Comparison of ENCODE assay signal across 10 cellular contexts in genomic region chr13:106151056-106151699, GRCh38.
DNase-seq lines count a peak whose midpoint lies in the region; ATAC-seq, FAIRE-seq and TF ChIP-seq lines count a peak whose summit lies in the region.
"Had no signal": no experiment of that assay in that cellular context is flagged by ENCODE, and none has a peak within 500 bp of the region (broad histone marks: within the 10 kb centered on the region; RNA-seq: fewer than 3 reads in every experiment).

No MANE protein-coding gene starts in this region.

- no peaks in the 10 kb centered on the region for H4K20me1 ChIP-seq in PC-3 (ENCODE audit: low read length)

- H3K79me2 ChIP-seq in PC-3 (ENCODE audit: low read length) = no peaks in the 10 kb centered on the region
- no peaks in the 10 kb centered on the region for H3K79me2 ChIP-seq in trophoblast cell (ENCODE audit: control insufficient read depth, insufficient read depth, low read length, poor library complexity)

- H3K27ac ChIP-seq in PC-3 (ENCODE audit: low read length) (peak overlapping the region; percentile 95), esophagus (ENCODE audit: low read depth in 2 of 2, low read length in 1 of 2) (peak overlapping the region; percentile 10 to 50), trophoblast cell (ENCODE audit: low read depth, low read length) (peak overlapping the region; percentile 68)
- H3K27ac ChIP-seq: tibial artery had no signal

- H2AK5ac ChIP-seq in trophoblast cell (ENCODE audit: low read length) = no peak overlapping the region

- H3K4me1 ChIP-seq in PC-3 (ENCODE audit: insufficient read depth, low read length) = peaks cover 47% of the 10 kb centered on the region
- peaks cover 0 to 10% of the 10 kb centered on the region in 2 donors for H3K4me1 ChIP-seq in esophagus (ENCODE audit: control insufficient read depth in 2 of 2, insufficient read depth in 2 of 2, low read length in 1 of 2)
- H3K4me1 ChIP-seq in trophoblast cell (ENCODE audit: control insufficient read depth in 1 of 2, insufficient read depth in 2 of 2, low read length in 2 of 2) = peaks cover 8 to 11% of the 10 kb centered on the region in 2 experiments
- H3K4me1 ChIP-seq: tibial artery had no signal

- H3K4me3 ChIP-seq in PC-3 (ENCODE audit: low read length) = peak overlapping the region; percentile 25; the same call in 1 of the 2 replicates
- H3K4me3 ChIP-seq in esophagus (ENCODE audit: low read depth in 1 of 2, low read length in 2 of 2) = no peak overlapping the region
- no peak overlapping the region for H3K4me3 ChIP-seq in trophoblast cell (ENCODE audit: low read depth, low read length)
- H3K4me3 ChIP-seq: tibial artery had no signal

- H3K4me2 ChIP-seq in PC-3 (ENCODE audit: low read length) (peak overlapping the region; percentile 62), trophoblast cell (ENCODE audit: low read length) (no peak overlapping the region)

- H2BK5ac ChIP-seq in trophoblast cell (ENCODE audit: low read depth, low read length, poor library complexity) = no peak overlapping the region

- no peak overlapping the region for H3K14ac ChIP-seq in trophoblast cell (ENCODE audit: low read length)

- peaks cover 28% of the 10 kb centered on the region for H3K4me1 Mint-ChIP-seq in Calu3 (ENCODE audit: low read depth, unreplicated experiment)
- H3K4me1 Mint-ChIP-seq in activated T-cell treated with anti-CD3 and anti-CD28 coated beads, Interleukin-2, amount 50 U/mL, for 4 hours (ENCODE audit: low read depth) = no peaks in the 10 kb centered on the region

- 31 to 50% methylated on average over 3 of the region's 3 CpGs for WGBS in esophagus, 2 donors
- WGBS in trophoblast cell (ENCODE audit: extremely low coverage, insufficient coverage, insufficient read length) = no CpG with 5 or more reads among the region's 3 CpGs

- H2AFZ ChIP-seq in PC-3 (ENCODE audit: low read length) (no peak overlapping the region), trophoblast cell (ENCODE audit: insufficient read depth, low read length, poor library complexity) (no peak overlapping the region)

- H3K27me3 ChIP-seq in PC-3 (ENCODE audit: low read length) = no peaks in the 10 kb centered on the region
- H3K27me3 ChIP-seq in esophagus (ENCODE audit: control insufficient read depth in 1 of 2, insufficient read depth in 2 of 2, low read length in 2 of 2) = no peaks in the 10 kb centered on the region
- H3K27me3 ChIP-seq in trophoblast cell (ENCODE audit: insufficient read depth, low read length) = no peaks in the 10 kb centered on the region
- H3K27me3 ChIP-seq: tibial artery had no signal

- H3K36me3 ChIP-seq in PC-3 (ENCODE audit: low read depth, low read length) = no peaks in the 10 kb centered on the region
- no peaks in the 10 kb centered on the region for H3K36me3 ChIP-seq in esophagus (ENCODE audit: control insufficient read depth in 2 of 2, insufficient read depth in 2 of 2, low read length in 1 of 2)
- H3K36me3 ChIP-seq in trophoblast cell (ENCODE audit: control insufficient read depth in 1 of 2, insufficient read depth in 2 of 2, low read length in 2 of 2) = no peaks in the 10 kb centered on the region
- H3K36me3 ChIP-seq: tibial artery had no signal

- H3K79me1 ChIP-seq in trophoblast cell (ENCODE audit: low read length) = peaks cover 7% of the 10 kb centered on the region

- H3K4ac ChIP-seq in trophoblast cell (ENCODE audit: low read depth, low read length) = no peak overlapping the region

- TF ChIP-seq CTCF in Calu3 (IDR thresholded peaks at IDR 0.05; ENCODE audit: unreplicated experiment) (no peak), PC-3 (conservative IDR thresholded peaks at IDR 0.05; ENCODE audit: low read depth, low read length) (no peak)

- H3K9me2 ChIP-seq in PC-3 (replicated peaks; ENCODE audit: low read length) = no peaks in the 10 kb centered on the region

- no peaks in the 10 kb centered on the region for H3K27me3 Mint-ChIP-seq in Calu3 (ENCODE audit: unreplicated experiment)
- no peaks in the 10 kb centered on the region for H3K27me3 Mint-ChIP-seq in activated T-cell treated with anti-CD3 and anti-CD28 coated beads, Interleukin-2, amount 50 U/mL, for 4 hours (ENCODE audit: low read depth)

- H3F3A ChIP-seq in PC-3 (ENCODE audit: low read length, unreplicated experiment) = peaks cover 4% of the 10 kb centered on the region

- H2BK120ac ChIP-seq in trophoblast cell (ENCODE audit: insufficient read depth, low read length, poor library complexity) = no peak overlapping the region

- peak; percentile 2 for DNase-seq in Calu3
- DNase-seq in PC-3 = peak; percentile 93
- peak; percentile 76 to 85 for DNase-seq in trophoblast cell
- no peak for DNase-seq in NCI-H1930 (lab: John Stamatoyannopoulos, UW)
- DNase-seq in activated T-cell treated with anti-CD3 and anti-CD28 coated beads, Interleukin-2, amount 50 U/mL, for 4 hours = no peak
- DNase-seq in frontal cortex (ENCODE audit: low spot score in 2 of 2) = no peak
- DNase-seq: DMS153, tibial artery had no signal

- H4K8ac ChIP-seq in trophoblast cell (ENCODE audit: low read depth, low read length) = no peak overlapping the region

- H3K36me3 Mint-ChIP-seq in Calu3 (ENCODE audit: insufficient read depth, unreplicated experiment) = no peaks in the 10 kb centered on the region
- no peaks in the 10 kb centered on the region for H3K36me3 Mint-ChIP-seq in activated T-cell treated with anti-CD3 and anti-CD28 coated beads, Interleukin-2, amount 50 U/mL, for 4 hours (ENCODE audit: insufficient read depth)

- peak overlapping the region; percentile 63 for H3K9ac ChIP-seq in PC-3 (ENCODE audit: low read length)
- H3K9ac ChIP-seq in trophoblast cell (ENCODE audit: low read length) = no peak overlapping the region

- peak; percentile 90 for ATAC-seq in PC-3
- no peak for ATAC-seq in activated T-cell treated with anti-CD3 and anti-CD28 coated beads, Interleukin-2, amount 50 U/mL, for 4 hours
- no peak for ATAC-seq in HG03469 (IDR thresholded peaks at IDR 0.05; ENCODE audit: unreplicated experiment)

- no TSS peak for BruUV-seq in Calu3 (replicated peaks; lab: Mats Ljungman, UMichigan)
- no TSS peak for BruUV-seq in PC-3 (replicated peaks; lab: Mats Ljungman, UMichigan)

- H3K18ac ChIP-seq in trophoblast cell (ENCODE audit: low read length) = no peak overlapping the region

- no peak overlapping the region for H4K91ac ChIP-seq in trophoblast cell (ENCODE audit: low read depth, low read length)

- no peak overlapping the region for H4K12ac ChIP-seq in trophoblast cell (ENCODE audit: low read depth, low read length)

- no peak overlapping the region for H2BK12ac ChIP-seq in trophoblast cell (ENCODE audit: low read length)

- peak overlapping the region; percentile 78 for H3K27ac Mint-ChIP-seq in Calu3 (ENCODE audit: unreplicated experiment)

- H3K23ac ChIP-seq in trophoblast cell (ENCODE audit: low read length) = no peak overlapping the region

- no peaks in the 10 kb centered on the region for H3K9me3 Mint-ChIP-seq in Calu3 (ENCODE audit: low read depth, unreplicated experiment)
- no peaks in the 10 kb centered on the region for H3K9me3 Mint-ChIP-seq in activated T-cell treated with anti-CD3 and anti-CD28 coated beads, Interleukin-2, amount 50 U/mL, for 4 hours

- POLR2A ChIA-PET in PC-3 (lab: Charles Lee; ENCODE audit: unreplicated experiment) = no interaction called here

- CTCF ChIA-PET in Calu3 (lab: Charles Lee) = no interaction called here
- CTCF ChIA-PET in PC-3 (lab: Charles Lee) = no interaction called here

- H3K9me3 ChIP-seq in PC-3 (ENCODE audit: low read length) = no peaks in the 10 kb centered on the region
- H3K9me3 ChIP-seq in esophagus (ENCODE audit: control insufficient read depth in 2 of 2, insufficient read depth in 1 of 2, low read depth in 1 of 2, low read length in 1 of 2) = no peaks in the 10 kb centered on the region
- H3K9me3 ChIP-seq in trophoblast cell (ENCODE audit: insufficient read depth, low read depth, low read length) = no peaks in the 10 kb centered on the region
- H3K9me3 ChIP-seq: tibial artery had no signal

- no peak overlapping the region for H3K4me3 Mint-ChIP-seq in Calu3 (ENCODE audit: low read depth, unreplicated experiment)
- no peak overlapping the region for H3K4me3 Mint-ChIP-seq in activated T-cell treated with anti-CD3 and anti-CD28 coated beads, Interleukin-2, amount 50 U/mL, for 4 hours

- intact Hi-C loops in Calu3 (cut with micrococcal nuclease; ENCODE audit: unreplicated experiment) = no loop called here
- intact Hi-C loops in PC-3 (cut with micrococcal nuclease) = no loop called here

- no peak for FAIRE-seq in frontal cortex (lab: Jason Lieb, UNC)

Comparison
In these comparisons a context has a peak if more than half of its experiments do, and no peak if none do; other contexts are left out.
1. DNase-seq: peak in Calu3 (single experiment), PC-3 (single experiment) and trophoblast cell (2 of 2); none in NCI-H1930 (0 of 2), activated T-cell treated with anti-CD3 and anti-CD28 coated beads, Interleukin-2, amount 50 U/mL, for 4 hours (single experiment) and frontal cortex (0 of 2).
2. H3K27ac ChIP-seq: peak in every context shown above with its lines; median percentile 95 in PC-3; 68 in trophoblast cell; 30 in esophagus.